In the genomic region with DNA sequence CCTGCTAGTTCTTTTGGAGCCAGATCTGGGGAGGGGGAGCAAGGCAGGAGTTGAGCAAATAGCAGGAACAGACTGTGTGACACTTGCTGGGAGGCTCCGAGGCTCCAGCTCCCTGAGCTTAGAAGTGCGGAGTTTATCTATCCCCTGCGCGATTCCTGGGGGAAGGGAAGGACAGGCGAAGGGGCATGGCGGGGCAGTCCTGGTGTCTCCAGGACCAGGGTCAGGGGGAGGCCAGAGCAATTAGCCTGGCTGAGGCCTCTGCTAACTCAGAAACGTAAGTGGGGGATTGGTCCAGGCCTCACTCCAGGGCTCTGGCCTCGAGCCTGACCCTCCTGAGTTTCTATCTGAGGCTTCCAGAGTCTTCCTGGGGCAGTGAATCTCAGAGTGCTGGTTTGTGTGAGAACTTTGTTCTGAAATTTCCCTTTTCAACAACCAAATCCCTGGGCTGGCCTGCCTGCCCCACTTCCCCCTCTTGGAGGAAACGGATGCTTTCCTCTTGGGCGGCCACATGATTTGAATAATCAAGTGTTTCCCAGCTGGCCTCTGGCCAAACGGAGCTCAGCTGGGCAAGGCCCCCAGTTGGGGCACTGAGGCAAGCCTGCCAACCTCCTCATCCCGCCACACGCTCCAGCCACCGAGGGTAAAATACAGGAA, we compare ENCODE assay signal across 15 cellular contexts. TPM values are rescaled to one million over a fixed set of nuclear protein-coding genes. Genes with fewer than 3 reads are reported as not detected.
A peak's percentile ranks its signal among the peaks of the same experiment; 100 is the strongest.
DNase-seq lines count a peak whose midpoint lies in the region; ATAC-seq and TF ChIP-seq lines count a peak whose summit lies in the region.
"Had no signal": no experiment of that assay in that cellular context is flagged by ENCODE, and none has a peak within 500 bp of the region (broad histone marks: within the 10 kb centered on the region; RNA-seq: fewer than 3 reads in every experiment).

No MANE protein-coding gene starts in this region.

- no peak for TF ChIP-seq CTCF in gastrocnemius medialis (IDR thresholded peaks at IDR 0.05 in 4 of 5, conservative IDR thresholded peaks at IDR 0.05 in 1 of 5)

- DNase-seq in Kasumi-1 (lab: John Stamatoyannopoulos, UW), result peak; percentile 29 to 41
- DNase-seq in cerebellum (ENCODE audit: low spot score), result peak; percentile 40
- peak; percentile 19 for DNase-seq in middle frontal gyrus (ENCODE audit: extremely low spot score, low spot score)
- no peak for DNase-seq in T-helper 2 cell treated with Interferon-gamma antibody and Interleukin-4, amounts not matched to agents 5 μg/mL and 100 μg/mL, for 36 hours (ENCODE audit: low spot score)
- no peak for DNase-seq in MG63
- DNase-seq in activated naive CD4-positive, alpha-beta T cell treated with anti-CD3 and anti-CD28 coated beads, Interleukin-2, amount 50 U/mL, for 16 hours, result no peak
- no peak for DNase-seq in gastrocnemius medialis
- DNase-seq: activated CD4-positive, CD25-positive, alpha-beta regulatory T cell treated with anti-CD3 and anti-CD28 coated beads, Interleukin-2, amount 50 U/mL, for 72 hours; activated T-cell treated with anti-CD3 and anti-CD28 coated beads, Interleukin-2, amount 50 U/mL, for 24 hours; NCI-H1417; NCI-H774; stimulated activated CD4-positive, alpha-beta T cell treated with anti-CD3 and anti-CD28 coated beads, Interleukin-2, amount 100 ng/mL, for 48 hours; stimulated activated naive CD8-positive, alpha-beta T cell treated with anti-CD3 and anti-CD28 coated beads, Interleukin-15, Interleukin-2, amounts not matched to agents 100 U/mL and 50 U/mL, for 24 hours had no signal

- no peak overlapping the region for H3K4me3 Mint-ChIP-seq in T-helper 2 cell treated with Interferon-gamma antibody and Interleukin-4, amounts not matched to agents 5 μg/mL and 100 μg/mL, for 36 hours
- H3K4me3 Mint-ChIP-seq: activated T-cell treated with anti-CD3 and anti-CD28 coated beads, Interleukin-2, amount 50 U/mL, for 24 hours; mesothelial cell of epicardium had no signal

- peaks cover 52% of the 10 kb centered on the region for H3K4me1 ChIP-seq in BLaER1
- H3K4me1 ChIP-seq in gastrocnemius medialis, result no peaks in the 10 kb centered on the region

- peak overlapping the region; percentile 57; the same call in 1 of the 2 replicates for H3K9ac ChIP-seq in BLaER1

- H3K27ac Mint-ChIP-seq in T-helper 2 cell treated with Interferon-gamma antibody and Interleukin-4, amounts not matched to agents 5 μg/mL and 100 μg/mL, for 36 hours, result no peak overlapping the region
- H3K27ac Mint-ChIP-seq: activated T-cell treated with anti-CD3 and anti-CD28 coated beads, Interleukin-2, amount 50 U/mL, for 24 hours; mesothelial cell of epicardium had no signal

- no peaks in the 10 kb centered on the region for H3K36me3 Mint-ChIP-seq in T-helper 2 cell treated with Interferon-gamma antibody and Interleukin-4, amounts not matched to agents 5 μg/mL and 100 μg/mL, for 36 hours (ENCODE audit: low read depth)
- H3K36me3 Mint-ChIP-seq: mesothelial cell of epicardium had no signal

- H3K27ac ChIP-seq in BLaER1 (peak overlapping the region; percentile 79), gastrocnemius medialis (no peak overlapping the region)

- 0 out of 2 replicates have a peak overlapping the region, but pooled peaks have one; percentile 13 for H3K4me3 ChIP-seq in BLaER1
- H3K4me3 ChIP-seq in MG63, result no peak overlapping the region
- no peak overlapping the region for H3K4me3 ChIP-seq in gastrocnemius medialis

- H3K4me2 ChIP-seq in BLaER1, result peak overlapping the region; percentile 91

- no peaks in the 10 kb centered on the region for H3K27me3 ChIP-seq in BLaER1
- H3K27me3 ChIP-seq in MG63, result no peaks in the 10 kb centered on the region
- H3K27me3 ChIP-seq in gastrocnemius medialis, result peaks cover 0 to 6% (median 0%) of the 10 kb centered on the region in 3 donors

- no peaks in the 10 kb centered on the region for H3K27me3 Mint-ChIP-seq in T-helper 2 cell treated with Interferon-gamma antibody and Interleukin-4, amounts not matched to agents 5 μg/mL and 100 μg/mL, for 36 hours (ENCODE audit: low read depth)
- H3K27me3 Mint-ChIP-seq: activated T-cell treated with anti-CD3 and anti-CD28 coated beads, Interleukin-2, amount 50 U/mL, for 24 hours had no signal

- intact Hi-C loops in gastrocnemius medialis (cut with DNase I; ENCODE audit: low total_unique reads), result no loop called here

- H3K9me3 Mint-ChIP-seq in T-helper 2 cell treated with Interferon-gamma antibody and Interleukin-4, amounts not matched to agents 5 μg/mL and 100 μg/mL, for 36 hours, result no peaks in the 10 kb centered on the region
- H3K9me3 Mint-ChIP-seq: activated T-cell treated with anti-CD3 and anti-CD28 coated beads, Interleukin-2, amount 50 U/mL, for 24 hours; mesothelial cell of epicardium had no signal

- no peak for TF ChIP-seq POLR2A in gastrocnemius medialis (IDR thresholded peaks at IDR 0.05)

- ATAC-seq in gastrocnemius medialis, result no peak
- ATAC-seq: stimulated activated naive CD8-positive, alpha-beta T cell treated with anti-CD3 and anti-CD28 coated beads, Interleukin-15, Interleukin-2, amounts not matched to agents 100 U/mL and 50 U/mL, for 24 hours had no signal

- H3K36me3 ChIP-seq in BLaER1, result no peaks in the 10 kb centered on the region
- no peaks in the 10 kb centered on the region for H3K36me3 ChIP-seq in MG63
- no peaks in the 10 kb centered on the region for H3K36me3 ChIP-seq in gastrocnemius medialis

- H3K4me1 Mint-ChIP-seq in T-helper 2 cell treated with Interferon-gamma antibody and Interleukin-4, amounts not matched to agents 5 μg/mL and 100 μg/mL, for 36 hours (ENCODE audit: low read depth), result no peaks in the 10 kb centered on the region

- in situ Hi-C loops in gastrocnemius medialis (cut with MboI; ENCODE audit: low sequenced_read_pairs in 4 of 4), result no loop called here

- no peaks in the 10 kb centered on the region for H4K20me1 ChIP-seq in BLaER1

- H3K9me3 ChIP-seq in BLaER1 (no peaks in the 10 kb centered on the region), MG63 (no peaks in the 10 kb centered on the region), gastrocnemius medialis (no peaks in the 10 kb centered on the region)

RNA-seq across cellular contexts. Expression of a gene that starts 15.6 kb away (rescaled TPM):
- total RNA-seq in cerebellum (4.4 TPM), gastrocnemius medialis (1 to 10 TPM in 3 of 4 donors, under 1 TPM in 1; 0.90 to 3.6 (median 2.2) TPM)
- 1.9 and 4.2 TPM in 2 replicates for total RNA-seq in MG63 (2014; rRNA removed; shearing (Covaris generic); ENCODE audit: low replicate concordance)

Comparison
In these comparisons a context has a peak if more than half of its experiments do, and no peak if none do; other contexts are left out.
1. DNase-seq: peak in Kasumi-1 (2 of 2), cerebellum (single experiment) and middle frontal gyrus (single experiment); none in T-helper 2 cell treated with Interferon-gamma antibody and Interleukin-4, amounts not matched to agents 5 μg/mL and 100 μg/mL, for 36 hours (single experiment), MG63 (single experiment), activated naive CD4-positive, alpha-beta T cell treated with anti-CD3 and anti-CD28 coated beads, Interleukin-2, amount 50 U/mL, for 16 hours (single experiment) and gastrocnemius medialis (0 of 2).